9 cellular contexts compared by ENCODE assay signal in genomic region chr17:17511971-17512858, GRCh38. TPM values are rescaled to one million over a fixed set of nuclear protein-coding genes. Genes with fewer than 3 reads are reported as not detected.
A peak's percentile ranks its signal among the peaks of the same experiment; 100 is the strongest.
DNase-seq lines count a peak whose midpoint lies in the region; ATAC-seq and TF ChIP-seq lines count a peak whose summit lies in the region.
"Had no signal": no experiment of that assay in that cellular context is flagged by ENCODE, and none has a peak within 500 bp of the region (broad histone marks: within the 10 kb centered on the region; RNA-seq: fewer than 3 reads in every experiment).

No MANE protein-coding gene starts in this region.

- no peak for TF ChIP-seq CTCF in BJ (IDR thresholded peaks at IDR 0.05; ENCODE audit: insufficient read depth, low read depth, low read length)
- TF ChIP-seq CTCF in MCF 10A (IDR thresholded peaks at IDR 0.05; ENCODE audit: unreplicated experiment): no peak
- TF ChIP-seq CTCF in lower lobe of right lung (IDR thresholded peaks at IDR 0.05): no peak

- POLR2A ChIA-PET in BJ (lab: Charles Lee) (no interaction called here), MCF 10A (lab: Yijun Ruan, JAX) (interaction anchor here (0.5 to 1.8 kb wide), 4 partner anchors 15 to 151 kb away, joined by 3 to 8 read pairs (median 6); partner anchors contain the start of gene PEMT)

- H3K4me1 ChIP-seq in lower lobe of right lung: no peaks in the 10 kb centered on the region
- H3K4me1 ChIP-seq: Peyer's patch had no signal

- DNase-seq in BJ (ENCODE audit: low read depth): peak; percentile 76
- peak; percentile 99 for DNase-seq in M059J (ENCODE audit: low read depth)
- peak; percentile 90 for DNase-seq in MCF 10A (ENCODE audit: unreplicated experiment)
- peak; percentile 35 for DNase-seq in lower lobe of right lung
- DNase-seq in DMS 273 (lab: John Stamatoyannopoulos, UW; ENCODE audit: unreplicated experiment): no peak
- DNase-seq in NCI-H2029 treated with DMSO at 0.1 percent for 48 hours (lab: John Stamatoyannopoulos, UW): no peak
- DNase-seq in stimulated activated CD4-positive, alpha-beta T cell treated with anti-CD3 and anti-CD28 coated beads, Interleukin-4, amount 100 ng/mL, for 1 hour: no peak

- H3K27me3 ChIP-seq in BJ (ENCODE audit: control insufficient read depth, insufficient read depth, low read length) (no peaks in the 10 kb centered on the region), lower lobe of right lung (ENCODE audit: low read depth) (no peaks in the 10 kb centered on the region)
- H3K27me3 ChIP-seq: Peyer's patch had no signal

- H3K36me3 ChIP-seq in BJ (ENCODE audit: control insufficient read depth, insufficient read depth, low read length) (no peaks in the 10 kb centered on the region), lower lobe of right lung (no peaks in the 10 kb centered on the region)
- H3K36me3 ChIP-seq: Peyer's patch had no signal

- no TSS peak for BruUV-seq in MCF 10A (replicated peaks; lab: Mats Ljungman, UMichigan)

- no peak overlapping the region for H3K27ac ChIP-seq in lower lobe of right lung
- H3K27ac ChIP-seq: Peyer's patch had no signal

- no peak overlapping the region for H3K4me3 Mint-ChIP-seq in MCF 10A (ENCODE audit: unreplicated experiment)

- CTCF ChIA-PET in BJ (lab: Yijun Ruan, JAX): interaction anchor here (0.6 to 4.9 kb wide), 8 partner anchors 11 to 156 kb away, joined by 3 to 44 read pairs (median 4); partner anchors contain the start of gene RASD1
- CTCF ChIA-PET in MCF 10A (lab: Yijun Ruan, JAX): interaction anchor here (0.5 to 3.2 kb wide), 8 partner anchors 12 to 537 kb away, joined by 3 to 20 read pairs (median 4); partner anchors contain the start of gene RASD1

- H3K4me3 ChIP-seq in BJ (ENCODE audit: low read depth, low read length) (no peak overlapping the region), lower lobe of right lung (no peak overlapping the region)
- H3K4me3 ChIP-seq: Peyer's patch had no signal

- peak overlapping the region; percentile 41 for H3K27ac Mint-ChIP-seq in MCF 10A (ENCODE audit: low read depth, unreplicated experiment)

- ATAC-seq in lower lobe of right lung (peak in 1 of 2 donors; percentile 5), GM21381 (IDR thresholded peaks at IDR 0.05; ENCODE audit: unreplicated experiment) (no peak)

- H3K9me3 Mint-ChIP-seq in MCF 10A (ENCODE audit: unreplicated experiment): no peaks in the 10 kb centered on the region

- H3K27me3 Mint-ChIP-seq in MCF 10A (ENCODE audit: insufficient read depth, unreplicated experiment): no peaks in the 10 kb centered on the region

- H3K9me3 ChIP-seq in lower lobe of right lung: no peaks in the 10 kb centered on the region
- H3K9me3 ChIP-seq: Peyer's patch had no signal

- intact Hi-C loops in MCF 10A (cut with micrococcal nuclease) (no loop called here), lower lobe of right lung (cut with DNase I) (no loop called here)

- H3K36me3 Mint-ChIP-seq in MCF 10A (ENCODE audit: insufficient read depth, unreplicated experiment): peaks cover 5% of the 10 kb centered on the region

- peaks cover 15% of the 10 kb centered on the region for H3K4me1 Mint-ChIP-seq in MCF 10A (ENCODE audit: insufficient read depth, unreplicated experiment)

RNA-seq across cellular contexts. Expression of gene RASD1, which starts 16.0 kb away (rescaled TPM):
- 0.83 and 0.90 TPM in 2 replicates for polyA plus RNA-seq in BJ (2011; rRNA removed)
- 0.26 and 1.1 TPM in 2 replicates for polyA minus RNA-seq in BJ (2011; rRNA and poly(A)+ RNA removed)
- total RNA-seq in M059J (2014; rRNA removed; shearing (Covaris generic)): 2.1 and 3.0 TPM in 2 replicates
- total RNA-seq in MCF 10A (2022) (0.21 TPM in 1 of 2 replicates, not detected in the other), lower lobe of right lung (24.6 TPM)

RNA-seq across cellular contexts. Expression of gene MED9, which starts 35.4 kb away (rescaled TPM):
- polyA plus RNA-seq in BJ (2011; rRNA removed): 10.6 and 11.7 TPM in 2 replicates
- 7.2 and 8.1 TPM in 2 replicates for polyA minus RNA-seq in BJ (2011; rRNA and poly(A)+ RNA removed)
- total RNA-seq in M059J (2014; rRNA removed; shearing (Covaris generic)): 20.8 and 23.1 TPM in 2 replicates
- total RNA-seq in MCF 10A (2022) (8.1 and 10.5 TPM in 2 replicates), lower lobe of right lung (14.5 TPM)

Comparison
In these comparisons a context has a peak if more than half of its experiments do, and no peak if none do; other contexts are left out.
1. DNase-seq: peak in BJ (single experiment), M059J (single experiment), MCF 10A (single experiment) and lower lobe of right lung (single experiment); none in DMS 273 (single experiment), NCI-H2029 treated with DMSO at 0.1 percent for 48 hours (single experiment) and stimulated activated CD4-positive, alpha-beta T cell treated with anti-CD3 and anti-CD28 coated beads, Interleukin-4, amount 100 ng/mL, for 1 hour (single experiment).